ENCODE assay signal across 1 cellular context in the genomic region with DNA sequence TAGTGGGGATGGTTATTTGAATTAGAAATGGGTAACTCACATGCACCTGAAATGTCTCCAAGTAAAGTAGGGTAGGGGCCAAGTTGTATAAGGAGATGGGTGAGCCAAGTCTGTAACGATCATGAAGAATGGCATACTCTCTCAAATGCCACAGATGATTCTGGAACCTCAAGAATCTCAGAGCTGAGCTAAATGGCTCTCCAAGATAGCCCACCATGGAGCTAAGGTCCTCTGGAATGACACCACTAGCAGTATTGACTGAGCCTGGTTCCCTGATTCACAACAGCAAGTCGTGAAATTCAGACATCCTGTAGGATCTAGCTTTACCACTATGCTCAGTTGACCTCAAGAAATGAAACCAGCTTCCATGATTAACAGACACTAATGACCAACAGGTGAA.
TF ChIP-seq lines count a peak whose summit lies in the region.

No MANE protein-coding gene starts in this region.

TF ChIP-seq in IMR-90, 13 proteins besides CTCF, POLR2A, EP300 and RAD21 (continued from another document):
- TF ChIP-seq, protein P1, sequence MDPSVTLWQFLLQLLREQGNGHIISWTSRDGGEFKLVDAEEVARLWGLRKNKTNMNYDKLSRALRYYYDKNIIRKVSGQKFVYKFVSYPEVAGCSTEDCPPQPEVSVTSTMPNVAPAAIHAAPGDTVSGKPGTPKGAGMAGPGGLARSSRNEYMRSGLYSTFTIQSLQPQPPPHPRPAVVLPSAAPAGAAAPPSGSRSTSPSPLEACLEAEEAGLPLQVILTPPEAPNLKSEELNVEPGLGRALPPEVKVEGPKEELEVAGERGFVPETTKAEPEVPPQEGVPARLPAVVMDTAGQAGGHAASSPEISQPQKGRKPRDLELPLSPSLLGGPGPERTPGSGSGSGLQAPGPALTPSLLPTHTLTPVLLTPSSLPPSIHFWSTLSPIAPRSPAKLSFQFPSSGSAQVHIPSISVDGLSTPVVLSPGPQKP (IDR thresholded peaks at IDR 0.05; ENCODE audit: borderline replicate concordance, low read depth, low read length) = no peak
- TF ChIP-seq MAZ (IDR thresholded peaks at IDR 0.05; ENCODE audit: borderline replicate concordance, low read depth, low read length) = no peak
- TF ChIP-seq CEBPB (IDR thresholded peaks at IDR 0.05; ENCODE audit: low read depth, low read length) = no peak
- no peak for TF ChIP-seq FOS (IDR thresholded peaks at IDR 0.05; ENCODE audit: low read depth, low read length)
- TF ChIP-seq, protein P2, sequence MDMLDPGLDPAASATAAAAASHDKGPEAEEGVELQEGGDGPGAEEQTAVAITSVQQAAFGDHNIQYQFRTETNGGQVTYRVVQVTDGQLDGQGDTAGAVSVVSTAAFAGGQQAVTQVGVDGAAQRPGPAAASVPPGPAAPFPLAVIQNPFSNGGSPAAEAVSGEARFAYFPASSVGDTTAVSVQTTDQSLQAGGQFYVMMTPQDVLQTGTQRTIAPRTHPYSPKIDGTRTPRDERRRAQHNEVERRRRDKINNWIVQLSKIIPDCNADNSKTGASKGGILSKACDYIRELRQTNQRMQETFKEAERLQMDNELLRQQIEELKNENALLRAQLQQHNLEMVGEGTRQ (IDR thresholded peaks at IDR 0.05; ENCODE audit: low read depth, low read length) = no peak
- TF ChIP-seq MXI1 (IDR thresholded peaks at IDR 0.05; ENCODE audit: borderline replicate concordance, low read depth, low read length) = no peak
- no peak for TF ChIP-seq RFX5 (IDR thresholded peaks at IDR 0.05; ENCODE audit: low read depth, low read length)
- TF ChIP-seq BHLHE40 (IDR thresholded peaks at IDR 0.05; ENCODE audit: low read depth, low read length) = no peak
- no peak for TF ChIP-seq NFE2L2 (IDR thresholded peaks at IDR 0.05; ENCODE audit: low read depth, low read length)
- no peak for TF ChIP-seq CHD1 (IDR thresholded peaks at IDR 0.05; ENCODE audit: low read depth, low read length)
- TF ChIP-seq RCOR1 (IDR thresholded peaks at IDR 0.05; ENCODE audit: insufficient replicate concordance, low read length) = no peak
TF ChIP-seq in IMR-90: peak in this region for 0.
